10 cellular contexts compared by ENCODE assay signal in genomic region chr15:74511583-74511982, GRCh38. TPM values are rescaled to one million over a fixed set of nuclear protein-coding genes. Genes with fewer than 3 reads are reported as not detected.
DNase-seq lines count a peak whose midpoint lies in the region; ATAC-seq and TF ChIP-seq lines count a peak whose summit lies in the region.
"Had no signal": no experiment of that assay in that cellular context is flagged by ENCODE, and none has a peak within 500 bp of the region (broad histone marks: within the 10 kb centered on the region; RNA-seq: fewer than 3 reads in every experiment).

No MANE protein-coding gene starts in this region.

- CTCF ChIA-PET in activated CD8-positive, alpha-beta T cell treated with anti-CD3 and anti-CD28 coated beads, Interleukin-2, amount 10 ng/mL, durations not matched to agents 7 days and 5 days (lab: Charles Lee), result interaction anchor here (0.5 kb wide), 1 partner anchor 474 kb away, joined by 3 read pairs; no protein-coding TSS in a partner anchor

- TF ChIP-seq CTCF in natural killer cell (IDR thresholded peaks at IDR 0.05), result no peak
- no peak for TF ChIP-seq CTCF in prostate gland (IDR thresholded peaks at IDR 0.05)
- TF ChIP-seq CTCF in GM23338 (conservative IDR thresholded peaks at IDR 0.05; ENCODE audit: low read depth in 2 of 2), result no peak

- no peak for TF ChIP-seq POLR2A in prostate gland (IDR thresholded peaks at IDR 0.05)

- no peaks in the 10 kb centered on the region for H4K20me1 ChIP-seq in GM23338 (replicated peaks; ENCODE audit: insufficient read depth)

- no peaks in the 10 kb centered on the region for H3F3A ChIP-seq in GM23338 (replicated peaks; ENCODE audit: low read depth)

- H3K4me3 ChIP-seq in prostate gland (no peak overlapping the region), GM23338 (no peak overlapping the region)

- H3K27ac Mint-ChIP-seq in natural killer cell treated with Interleukin-12 subunit alpha and Interleukin-12 subunit beta and Interleukin-15 and Interleukin-18, amount 100 ng/mL, for 72 hours, result peak overlapping the region; percentile 84 to 88
- H3K27ac Mint-ChIP-seq in natural killer cell (peak overlapping the region in 1 of 2 donors; percentile 76), immature natural killer cell (peak overlapping the region in 3 of 6 donors; percentile 36 to 71 (median 40)), GM23338 (no peak overlapping the region)
- H3K27ac Mint-ChIP-seq in activated CD8-positive, alpha-beta T cell treated with anti-CD3 and anti-CD28 coated beads, Interleukin-2, amount 10 ng/mL, durations not matched to agents 7 days and 5 days, result peak overlapping the region; percentile 84

- H3K4me2 ChIP-seq in GM23338, result no peak overlapping the region

- H2AFZ ChIP-seq in GM23338, result no peak overlapping the region

- no peaks in the 10 kb centered on the region for H3K4me1 ChIP-seq in prostate gland (replicated peaks)
- no peaks in the 10 kb centered on the region for H3K4me1 ChIP-seq in GM23338 (ENCODE audit: insufficient read depth)

- H3K27ac ChIP-seq in prostate gland (no peak overlapping the region), GM23338 (ENCODE audit: low read depth) (no peak overlapping the region)
- H3K27ac ChIP-seq: C4-2B had no signal

- peak overlapping the region; percentile 84 for H3K4me3 Mint-ChIP-seq in natural killer cell treated with Interleukin-12 subunit alpha and Interleukin-12 subunit beta and Interleukin-15 and Interleukin-18, amount 100 ng/mL, for 72 hours
- H3K4me3 Mint-ChIP-seq in natural killer cell (no peak overlapping the region), immature natural killer cell (peak overlapping the region in 1 of 5 donors; percentile 28), GM23338 (no peak overlapping the region)
- no peak overlapping the region for H3K4me3 Mint-ChIP-seq in activated CD8-positive, alpha-beta T cell treated with anti-CD3 and anti-CD28 coated beads, Interleukin-2, amount 10 ng/mL, durations not matched to agents 7 days and 5 days

- H3K9me3 Mint-ChIP-seq in natural killer cell treated with Interleukin-12 subunit alpha and Interleukin-12 subunit beta and Interleukin-15 and Interleukin-18, amount 100 ng/mL, for 72 hours, result no peaks in the 10 kb centered on the region
- no peaks in the 10 kb centered on the region for H3K9me3 Mint-ChIP-seq in natural killer cell
- no peaks in the 10 kb centered on the region for H3K9me3 Mint-ChIP-seq in activated CD8-positive, alpha-beta T cell treated with anti-CD3 and anti-CD28 coated beads, Interleukin-2, amount 10 ng/mL, durations not matched to agents 7 days and 5 days (ENCODE audit: insufficient read depth)
- H3K9me3 Mint-ChIP-seq in immature natural killer cell, result no peaks in the 10 kb centered on the region
- H3K9me3 Mint-ChIP-seq in GM23338, result no peaks in the 10 kb centered on the region

- DNase-seq in natural killer cell treated with Interleukin-12 subunit alpha and Interleukin-12 subunit beta and Interleukin-15 and Interleukin-18, amount 100 ng/mL, for 72 hours (ENCODE audit: low spot score), result no peak
- DNase-seq in natural killer cell (no peak), immature natural killer cell (no peak), prostate gland (ENCODE audit: low spot score) (no peak), NCI-H187 treated with DMSO at 0.1 percent for 48 hours (lab: John Stamatoyannopoulos, UW) (no peak), GM23338 (ENCODE audit: low spot score) (no peak)
- DNase-seq in activated CD8-positive, alpha-beta T cell treated with anti-CD3 and anti-CD28 coated beads, Interleukin-2, amount 10 ng/mL, durations not matched to agents 7 days and 5 days, result no peak
- DNase-seq: NCI-H187 had no signal

- H3K36me3 Mint-ChIP-seq in natural killer cell treated with Interleukin-12 subunit alpha and Interleukin-12 subunit beta and Interleukin-15 and Interleukin-18, amount 100 ng/mL, for 72 hours, result no peaks in the 10 kb centered on the region
- H3K36me3 Mint-ChIP-seq in natural killer cell, result no peaks in the 10 kb centered on the region
- H3K36me3 Mint-ChIP-seq in activated CD8-positive, alpha-beta T cell treated with anti-CD3 and anti-CD28 coated beads, Interleukin-2, amount 10 ng/mL, durations not matched to agents 7 days and 5 days (ENCODE audit: low read depth), result peaks cover 10% of the 10 kb centered on the region
- H3K36me3 Mint-ChIP-seq in immature natural killer cell, result peaks cover 0 to 6% (median 3%) of the 10 kb centered on the region in 3 donors
- no peaks in the 10 kb centered on the region for H3K36me3 Mint-ChIP-seq in GM23338 (ENCODE audit: low read depth)

- intact Hi-C loops in natural killer cell (cut with micrococcal nuclease) (no loop called here), prostate gland (cut with DNase I) (no loop called here)

- H3K27me3 Mint-ChIP-seq in natural killer cell treated with Interleukin-12 subunit alpha and Interleukin-12 subunit beta and Interleukin-15 and Interleukin-18, amount 100 ng/mL, for 72 hours, result no peaks in the 10 kb centered on the region
- H3K27me3 Mint-ChIP-seq in natural killer cell (ENCODE audit: low read depth in 2 of 2) (no peaks in the 10 kb centered on the region), immature natural killer cell (ENCODE audit: low read depth in 3 of 3) (peaks cover 0 to 5% (median 0%) of the 10 kb centered on the region in 3 donors), GM23338 (ENCODE audit: insufficient read depth, low read depth, poor library complexity) (no peaks in the 10 kb centered on the region)
- H3K27me3 Mint-ChIP-seq in activated CD8-positive, alpha-beta T cell treated with anti-CD3 and anti-CD28 coated beads, Interleukin-2, amount 10 ng/mL, durations not matched to agents 7 days and 5 days (ENCODE audit: low read depth), result no peaks in the 10 kb centered on the region

- H3K9me3 ChIP-seq in prostate gland, result no peaks in the 10 kb centered on the region

- POLR2A ChIA-PET in activated CD8-positive, alpha-beta T cell treated with anti-CD3 and anti-CD28 coated beads, Interleukin-2, amount 10 ng/mL, durations not matched to agents 7 days and 5 days (lab: Charles Lee), result no interaction called here

- no peaks in the 10 kb centered on the region for H3K27me3 ChIP-seq in prostate gland (replicated peaks; ENCODE audit: insufficient read depth)
- no peaks in the 10 kb centered on the region for H3K27me3 ChIP-seq in GM23338 (ENCODE audit: insufficient read depth)

- ATAC-seq in natural killer cell treated with Interleukin-12 subunit alpha and Interleukin-12 subunit beta and Interleukin-15 and Interleukin-18, amount 100 ng/mL, for 72 hours, result no peak
- no peak for ATAC-seq in natural killer cell
- peak; percentile 58 for ATAC-seq in HG03460 (IDR thresholded peaks at IDR 0.05; ENCODE audit: unreplicated experiment)
- no peak for ATAC-seq in activated CD8-positive, alpha-beta T cell treated with anti-CD3 and anti-CD28 coated beads, Interleukin-2, amount 10 ng/mL, durations not matched to agents 7 days and 5 days
- no peak for ATAC-seq in GM23338

- H3K36me3 ChIP-seq in prostate gland (no peaks in the 10 kb centered on the region), GM23338 (ENCODE audit: insufficient read depth) (no peaks in the 10 kb centered on the region)

- H3K4me1 Mint-ChIP-seq in natural killer cell treated with Interleukin-12 subunit alpha and Interleukin-12 subunit beta and Interleukin-15 and Interleukin-18, amount 100 ng/mL, for 72 hours (ENCODE audit: low read depth in 2 of 2), result peaks cover 12 to 15% of the 10 kb centered on the region in 2 donors
- H3K4me1 Mint-ChIP-seq in natural killer cell (peaks cover 10% of the 10 kb centered on the region in 2 donors), immature natural killer cell (peaks cover 10 to 12% of the 10 kb centered on the region in 2 donors), GM23338 (no peaks in the 10 kb centered on the region)
- peaks cover 21% of the 10 kb centered on the region for H3K4me1 Mint-ChIP-seq in activated CD8-positive, alpha-beta T cell treated with anti-CD3 and anti-CD28 coated beads, Interleukin-2, amount 10 ng/mL, durations not matched to agents 7 days and 5 days (ENCODE audit: low read depth)

- H3K9me2 ChIP-seq in GM23338 (ENCODE audit: insufficient read depth), result no peaks in the 10 kb centered on the region

- WGBS in prostate gland, result 80% methylated on average over 4 of the region's 4 CpGs

- H3K79me2 ChIP-seq in GM23338 (replicated peaks; ENCODE audit: insufficient read depth), result no peaks in the 10 kb centered on the region

TF ChIP-seq in GM23338, 12 proteins besides CTCF, POLR2A, EP300 and RAD21 (continues in another document):
- TF ChIP-seq EZH2 (IDR thresholded peaks at IDR 0.05; ENCODE audit: low read depth, unreplicated experiment) (no peak), ZNF331 (CRISPR knock-in tag; IDR thresholded peaks at IDR 0.05; ENCODE audit: low read depth) (no peak), JUNB (IDR thresholded peaks at IDR 0.05; ENCODE audit: unreplicated experiment) (no peak), NANOG (IDR thresholded peaks at IDR 0.05; ENCODE audit: borderline replicate concordance) (no peak), ZNF114 (CRISPR knock-in tag; IDR thresholded peaks at IDR 0.05) (no peak), EZH2phosphoT487 (IDR thresholded peaks at IDR 0.05; ENCODE audit: unreplicated experiment) (no peak), POLR2AphosphoS5 (IDR thresholded peaks at IDR 0.05; ENCODE audit: low read depth) (no peak)

RNA-seq across cellular contexts. Expression of gene ARID3B, which starts 29.4 kb away (rescaled TPM):
- total RNA-seq in natural killer cell treated with Interleukin-12 subunit alpha and Interleukin-12 subunit beta and Interleukin-15 and Interleukin-18, amount 100 ng/mL, for 72 hours, result 100 to 1,000 TPM in 1 of 2 donors, 10 to 100 TPM in 1; 77.1 to 105 TPM
- total RNA-seq in natural killer cell, result 10 to 100 TPM; 56.4 to 59.2 (median 58.3) TPM
- total RNA-seq in activated CD8-positive, alpha-beta T cell treated with anti-CD3 and anti-CD28 coated beads, Interleukin-2, amount 10 ng/mL, durations not matched to agents 7 days and 5 days, result 10 to 100 TPM; 39.8 to 40.1 TPM
- 10 to 100 TPM in 1 of 3 donors, 1 to 10 TPM in 2; 3.2 to 17.3 (median 6.6) TPM for polyA plus RNA-seq in immature natural killer cell
- total RNA-seq in prostate gland, result 10 to 100 TPM in 1 of 2 donors, 1 to 10 TPM in 1; 5.1 to 36.7 TPM
- 114 and 147 TPM in 2 replicates for total RNA-seq in GM23338 (2014; rRNA removed; shearing (Covaris generic))
- 65.5 and 72.8 TPM in 2 replicates for polyA plus RNA-seq in GM23338 (2016; fragmentation: Nextera tagmentation; extraction: Ambion mirVana)

RNA-seq across cellular contexts. Expression of gene UBL7, which starts 50.6 kb away (rescaled TPM):
- 10 to 100 TPM; 34.3 to 38.9 TPM for total RNA-seq in natural killer cell treated with Interleukin-12 subunit alpha and Interleukin-12 subunit beta and Interleukin-15 and Interleukin-18, amount 100 ng/mL, for 72 hours
- total RNA-seq in natural killer cell (10 to 100 TPM; 25.1 to 38.7 (median 29.0) TPM), prostate gland (10 to 100 TPM; 83.1 to 85.2 TPM)
- 10 to 100 TPM; 60.8 to 71.4 TPM for total RNA-seq in activated CD8-positive, alpha-beta T cell treated with anti-CD3 and anti-CD28 coated beads, Interleukin-2, amount 10 ng/mL, durations not matched to agents 7 days and 5 days
- polyA plus RNA-seq in immature natural killer cell (100 to 1,000 TPM; 110 to 163 (median 128) TPM), GM23338 (2016; fragmentation: Nextera tagmentation; extraction: Ambion mirVana) (71.6 and 73.7 TPM in 2 replicates)
- total RNA-seq in GM23338 (2014; rRNA removed; shearing (Covaris generic)), result 90.0 and 99.2 TPM in 2 replicates
